28 cellular contexts compared by ENCODE assay signal in the genomic region with DNA sequence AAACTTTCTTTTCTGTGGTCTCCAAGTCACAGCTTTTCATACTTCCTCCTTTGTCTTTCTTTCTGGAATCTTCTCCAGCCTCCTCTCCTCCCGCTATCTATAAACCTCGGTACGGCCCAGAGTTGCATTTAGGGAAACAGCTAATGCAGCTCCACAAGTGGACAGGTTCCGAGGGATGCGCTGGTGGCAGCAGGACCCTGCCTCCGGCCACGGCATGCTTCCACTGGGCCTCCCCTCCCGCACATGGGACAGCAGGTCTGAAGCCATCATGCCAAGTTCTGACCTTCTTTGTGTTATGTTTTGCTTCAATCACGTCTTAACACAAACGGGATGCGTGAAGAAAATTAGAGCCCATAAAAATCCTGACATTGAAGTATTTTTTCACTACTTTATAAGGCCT.
"Had no signal": no experiment of that assay in that cellular context is flagged by ENCODE, and none has a peak within 500 bp of the region (broad histone marks: within the 10 kb centered on the region; RNA-seq: fewer than 3 reads in every experiment).

No MANE protein-coding gene starts in this region.

- H3K27ac Mint-ChIP-seq: stimulated activated effector memory CD8-positive, alpha-beta T cell treated with anti-CD3 and anti-CD28 coated beads, Interleukin-12 subunit alpha, Interleukin-12 subunit beta, amount 100 ng/mL, for 72 hours; stimulated activated memory B cell treated with anti-CD40 and anti-IgM and Interleukin-4, amounts not matched to agents 10 μg/mL and 1 μg/mL and 100 μg/mL, for 72 hours; stimulated activated naive B cell treated with anti-CD40 and anti-IgM and Interleukin-4, amounts not matched to agents 10 μg/mL and 1 μg/mL and 100 μg/mL, for 72 hours; stimulated activated naive CD8-positive, alpha-beta T cell treated with anti-CD3 and anti-CD28 coated beads, Interleukin-15, amount 100 ng/mL, for 72 hours; stimulated activated naive CD8-positive, alpha-beta T cell treated with anti-CD3 and anti-CD28 coated beads, Interleukin-15, Interleukin-2, amounts not matched to agents 100 ng/mL and 50 ng/mL, for 24 hours; type B pancreatic cell had no signal

- H3K36me3 ChIP-seq: stomach, suprapubic skin, thoracic aorta, thyroid gland, tibial artery, tibial nerve, transverse colon, upper lobe of left lung, upper lobe of right lung, uterus, vagina had no signal

- H3K4me3 ChIP-seq: stomach, suprapubic skin, testis, thoracic aorta, thyroid gland, tibial artery, tibial nerve, transverse colon, upper lobe of left lung, upper lobe of right lung, uterus, vagina had no signal

- H3K27me3 Mint-ChIP-seq: stimulated activated memory B cell treated with anti-CD40 and anti-IgM and Interleukin-4, amounts not matched to agents 10 μg/mL and 1 μg/mL and 100 μg/mL, for 72 hours; stimulated activated naive CD8-positive, alpha-beta T cell treated with anti-CD3 and anti-CD28 coated beads, Interleukin-15, amount 100 ng/mL, for 72 hours; stimulated activated naive CD8-positive, alpha-beta T cell treated with anti-CD3 and anti-CD28 coated beads, Interleukin-15, Interleukin-2, amounts not matched to agents 100 ng/mL and 50 ng/mL, for 24 hours had no signal

- H3K4me3 Mint-ChIP-seq: stimulated activated effector memory CD8-positive, alpha-beta T cell treated with anti-CD3 and anti-CD28 coated beads, Interleukin-12 subunit alpha, Interleukin-12 subunit beta, amount 100 ng/mL, for 72 hours; stimulated activated memory B cell treated with anti-CD40 and anti-IgM and Interleukin-4, amounts not matched to agents 10 μg/mL and 1 μg/mL and 100 μg/mL, for 72 hours; stimulated activated naive B cell treated with anti-CD40 and anti-IgM and Interleukin-4, amounts not matched to agents 10 μg/mL and 1 μg/mL and 100 μg/mL, for 72 hours; stimulated activated naive CD8-positive, alpha-beta T cell treated with anti-CD3 and anti-CD28 coated beads, Interleukin-15, amount 100 ng/mL, for 72 hours; stimulated activated naive CD8-positive, alpha-beta T cell treated with anti-CD3 and anti-CD28 coated beads, Interleukin-15, Interleukin-2, amounts not matched to agents 100 ng/mL and 50 ng/mL, for 24 hours; type B pancreatic cell had no signal

- H3K27me3 ChIP-seq: testis, thyroid gland, tibial artery, tibial nerve, transverse colon, upper lobe of left lung, upper lobe of right lung, uterus, vagina had no signal

- H3K27ac ChIP-seq: stomach, suprapubic skin, testis, thoracic aorta, thyroid gland, tibial artery, tibial nerve, transverse colon, upper lobe of left lung, upper lobe of right lung, uterus, vagina had no signal

- H3K36me3 Mint-ChIP-seq: stimulated activated effector memory CD8-positive, alpha-beta T cell treated with anti-CD3 and anti-CD28 coated beads, Interleukin-12 subunit alpha, Interleukin-12 subunit beta, amount 100 ng/mL, for 72 hours; stimulated activated memory B cell treated with anti-CD40 and anti-IgM and Interleukin-4, amounts not matched to agents 10 μg/mL and 1 μg/mL and 100 μg/mL, for 72 hours; stimulated activated naive B cell treated with anti-CD40 and anti-IgM and Interleukin-4, amounts not matched to agents 10 μg/mL and 1 μg/mL and 100 μg/mL, for 72 hours; type B pancreatic cell had no signal

- H3K4me1 ChIP-seq: stomach, testis, thyroid gland, tibial artery, tibial nerve, transverse colon, upper lobe of left lung, upper lobe of right lung, uterus, vagina had no signal

- DNase-seq: stimulated activated CD4-positive, alpha-beta T cell treated with anti-CD3 and anti-CD28 coated beads, Interleukin-2, amount 100 ng/mL, for 48 hours; stimulated activated CD4-positive, alpha-beta T cell treated with anti-CD3 and anti-CD28 coated beads, Interleukin-4, amount 100 ng/mL, for 1 hour; stimulated activated CD4-positive, alpha-beta T cell treated with anti-CD3 and anti-CD28 coated beads, Interleukin-4, amount 100 ng/mL, for 24 hours; stimulated activated CD4-positive, alpha-beta T cell treated with anti-CD3 and anti-CD28 coated beads, Interleukin-4, amount 100 ng/mL, for 4 hours; stimulated activated CD8-positive, alpha-beta memory T cell treated with anti-CD3 and anti-CD28 coated beads, Interleukin-4, amount 100 ng/mL, for 48 hours; stimulated activated naive B cell treated with anti-CD40 and anti-IgM and Interleukin-4, amounts not matched to agents 10 μg/mL and 1 μg/mL and 100 μg/mL, for 72 hours; stimulated activated naive CD4-positive, alpha-beta T cell; stimulated activated naive CD4-positive, alpha-beta T cell treated with Interleukin-2 at 50 U/mL for 16 hours; stimulated activated naive CD8-positive, alpha-beta T cell treated with anti-CD3 and anti-CD28 coated beads, Interleukin-15, amount 100 ng/mL, for 72 hours; stimulated activated naive CD8-positive, alpha-beta T cell treated with anti-CD3 and anti-CD28 coated beads, Interleukin-15, Interleukin-2, amounts not matched to agents 100 U/mL and 50 U/mL, for 24 hours; stomach; substantia nigra; testis; thyroid gland; tibial artery; transverse colon; trophoblast cell; upper lobe of left lung; upper lobe of right lung; uterus had no signal

- H3K9me3 ChIP-seq: suprapubic skin, testis, thoracic aorta, thyroid gland, transverse colon, upper lobe of right lung, uterus, vagina had no signal

- H3K4me1 Mint-ChIP-seq: stimulated activated effector memory CD8-positive, alpha-beta T cell treated with anti-CD3 and anti-CD28 coated beads, Interleukin-12 subunit alpha, Interleukin-12 subunit beta, amount 100 ng/mL, for 72 hours; stimulated activated memory B cell treated with anti-CD40 and anti-IgM and Interleukin-4, amounts not matched to agents 10 μg/mL and 1 μg/mL and 100 μg/mL, for 72 hours; stimulated activated naive B cell treated with anti-CD40 and anti-IgM and Interleukin-4, amounts not matched to agents 10 μg/mL and 1 μg/mL and 100 μg/mL, for 72 hours; stimulated activated naive CD8-positive, alpha-beta T cell treated with anti-CD3 and anti-CD28 coated beads, Interleukin-15, amount 100 ng/mL, for 72 hours had no signal

- ATAC-seq: stimulated activated effector memory CD8-positive, alpha-beta T cell treated with anti-CD3 and anti-CD28 coated beads, Interleukin-12 subunit alpha, Interleukin-12 subunit beta, amount 100 ng/mL, for 72 hours; stimulated activated memory B cell treated with anti-CD40 and anti-IgM and Interleukin-4, amounts not matched to agents 10 μg/mL and 1 μg/mL and 100 μg/mL, for 72 hours; stimulated activated naive B cell treated with anti-CD40 and anti-IgM and Interleukin-4, amounts not matched to agents 10 μg/mL and 1 μg/mL and 100 μg/mL, for 72 hours; stimulated activated naive CD8-positive, alpha-beta T cell treated with anti-CD3 and anti-CD28 coated beads, Interleukin-15, amount 100 ng/mL, for 72 hours; stimulated activated naive CD8-positive, alpha-beta T cell treated with anti-CD3 and anti-CD28 coated beads, Interleukin-15, Interleukin-2, amounts not matched to agents 100 U/mL and 50 U/mL, for 24 hours; upper lobe of right lung had no signal

- H3K9me3 Mint-ChIP-seq: stimulated activated memory B cell treated with anti-CD40 and anti-IgM and Interleukin-4, amounts not matched to agents 10 μg/mL and 1 μg/mL and 100 μg/mL, for 72 hours had no signal
